1 cellular context compared by ENCODE assay signal in the genomic region with DNA sequence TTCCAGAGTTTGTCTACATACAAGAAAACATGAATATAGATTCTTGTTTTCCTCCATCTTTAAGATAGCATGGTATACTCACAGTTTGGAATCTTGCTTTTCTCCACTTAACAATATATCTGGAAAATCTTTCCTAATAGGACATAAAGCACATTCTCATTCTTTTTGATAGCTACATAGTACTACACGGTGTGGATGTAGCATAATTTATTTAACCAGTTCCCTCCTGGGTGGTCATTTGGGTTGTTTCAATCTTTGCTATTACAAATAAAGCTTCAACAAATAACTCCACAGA.
TF ChIP-seq lines count a peak whose summit lies in the region.

No MANE protein-coding gene starts in this region.

TF ChIP-seq in WTC11, 78 proteins besides CTCF, POLR2A, EP300 and RAD21 (continued from another document):
- TF ChIP-seq, protein P1, sequence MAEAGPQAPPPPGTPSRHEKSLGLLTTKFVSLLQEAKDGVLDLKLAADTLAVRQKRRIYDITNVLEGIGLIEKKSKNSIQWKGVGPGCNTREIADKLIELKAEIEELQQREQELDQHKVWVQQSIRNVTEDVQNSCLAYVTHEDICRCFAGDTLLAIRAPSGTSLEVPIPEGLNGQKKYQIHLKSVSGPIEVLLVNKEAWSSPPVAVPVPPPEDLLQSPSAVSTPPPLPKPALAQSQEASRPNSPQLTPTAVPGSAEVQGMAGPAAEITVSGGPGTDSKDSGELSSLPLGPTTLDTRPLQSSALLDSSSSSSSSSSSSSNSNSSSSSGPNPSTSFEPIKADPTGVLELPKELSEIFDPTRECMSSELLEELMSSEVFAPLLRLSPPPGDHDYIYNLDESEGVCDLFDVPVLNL (CRISPR knock-in tag; IDR thresholded peaks at IDR 0.05; ENCODE audit: borderline replicate concordance, low read depth) = no peak
- TF ChIP-seq, protein P2, sequence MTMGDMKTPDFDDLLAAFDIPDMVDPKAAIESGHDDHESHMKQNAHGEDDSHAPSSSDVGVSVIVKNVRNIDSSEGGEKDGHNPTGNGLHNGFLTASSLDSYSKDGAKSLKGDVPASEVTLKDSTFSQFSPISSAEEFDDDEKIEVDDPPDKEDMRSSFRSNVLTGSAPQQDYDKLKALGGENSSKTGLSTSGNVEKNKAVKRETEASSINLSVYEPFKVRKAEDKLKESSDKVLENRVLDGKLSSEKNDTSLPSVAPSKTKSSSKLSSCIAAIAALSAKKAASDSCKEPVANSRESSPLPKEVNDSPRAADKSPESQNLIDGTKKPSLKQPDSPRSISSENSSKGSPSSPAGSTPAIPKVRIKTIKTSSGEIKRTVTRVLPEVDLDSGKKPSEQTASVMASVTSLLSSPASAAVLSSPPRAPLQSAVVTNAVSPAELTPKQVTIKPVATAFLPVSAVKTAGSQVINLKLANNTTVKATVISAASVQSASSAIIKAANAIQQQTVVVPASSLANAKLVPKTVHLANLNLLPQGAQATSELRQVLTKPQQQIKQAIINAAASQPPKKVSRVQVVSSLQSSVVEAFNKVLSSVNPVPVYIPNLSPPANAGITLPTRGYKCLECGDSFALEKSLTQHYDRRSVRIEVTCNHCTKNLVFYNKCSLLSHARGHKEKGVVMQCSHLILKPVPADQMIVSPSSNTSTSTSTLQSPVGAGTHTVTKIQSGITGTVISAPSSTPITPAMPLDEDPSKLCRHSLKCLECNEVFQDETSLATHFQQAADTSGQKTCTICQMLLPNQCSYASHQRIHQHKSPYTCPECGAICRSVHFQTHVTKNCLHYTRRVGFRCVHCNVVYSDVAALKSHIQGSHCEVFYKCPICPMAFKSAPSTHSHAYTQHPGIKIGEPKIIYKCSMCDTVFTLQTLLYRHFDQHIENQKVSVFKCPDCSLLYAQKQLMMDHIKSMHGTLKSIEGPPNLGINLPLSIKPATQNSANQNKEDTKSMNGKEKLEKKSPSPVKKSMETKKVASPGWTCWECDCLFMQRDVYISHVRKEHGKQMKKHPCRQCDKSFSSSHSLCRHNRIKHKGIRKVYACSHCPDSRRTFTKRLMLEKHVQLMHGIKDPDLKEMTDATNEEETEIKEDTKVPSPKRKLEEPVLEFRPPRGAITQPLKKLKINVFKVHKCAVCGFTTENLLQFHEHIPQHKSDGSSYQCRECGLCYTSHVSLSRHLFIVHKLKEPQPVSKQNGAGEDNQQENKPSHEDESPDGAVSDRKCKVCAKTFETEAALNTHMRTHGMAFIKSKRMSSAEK (CRISPR knock-in tag; IDR thresholded peaks at IDR 0.05; ENCODE audit: borderline replicate concordance) = no peak
- TF ChIP-seq, protein P3, sequence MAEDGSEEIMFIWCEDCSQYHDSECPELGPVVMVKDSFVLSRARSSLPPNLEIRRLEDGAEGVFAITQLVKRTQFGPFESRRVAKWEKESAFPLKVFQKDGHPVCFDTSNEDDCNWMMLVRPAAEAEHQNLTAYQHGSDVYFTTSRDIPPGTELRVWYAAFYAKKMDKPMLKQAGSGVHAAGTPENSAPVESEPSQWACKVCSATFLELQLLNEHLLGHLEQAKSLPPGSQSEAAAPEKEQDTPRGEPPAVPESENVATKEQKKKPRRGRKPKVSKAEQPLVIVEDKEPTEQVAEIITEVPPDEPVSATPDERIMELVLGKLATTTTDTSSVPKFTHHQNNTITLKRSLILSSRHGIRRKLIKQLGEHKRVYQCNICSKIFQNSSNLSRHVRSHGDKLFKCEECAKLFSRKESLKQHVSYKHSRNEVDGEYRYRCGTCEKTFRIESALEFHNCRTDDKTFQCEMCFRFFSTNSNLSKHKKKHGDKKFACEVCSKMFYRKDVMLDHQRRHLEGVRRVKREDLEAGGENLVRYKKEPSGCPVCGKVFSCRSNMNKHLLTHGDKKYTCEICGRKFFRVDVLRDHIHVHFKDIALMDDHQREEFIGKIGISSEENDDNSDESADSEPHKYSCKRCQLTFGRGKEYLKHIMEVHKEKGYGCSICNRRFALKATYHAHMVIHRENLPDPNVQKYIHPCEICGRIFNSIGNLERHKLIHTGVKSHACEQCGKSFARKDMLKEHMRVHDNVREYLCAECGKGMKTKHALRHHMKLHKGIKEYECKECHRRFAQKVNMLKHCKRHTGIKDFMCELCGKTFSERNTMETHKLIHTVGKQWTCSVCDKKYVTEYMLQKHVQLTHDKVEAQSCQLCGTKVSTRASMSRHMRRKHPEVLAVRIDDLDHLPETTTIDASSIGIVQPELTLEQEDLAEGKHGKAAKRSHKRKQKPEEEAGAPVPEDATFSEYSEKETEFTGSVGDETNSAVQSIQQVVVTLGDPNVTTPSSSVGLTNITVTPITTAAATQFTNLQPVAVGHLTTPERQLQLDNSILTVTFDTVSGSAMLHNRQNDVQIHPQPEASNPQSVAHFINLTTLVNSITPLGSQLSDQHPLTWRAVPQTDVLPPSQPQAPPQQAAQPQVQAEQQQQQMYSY (CRISPR knock-in tag; IDR thresholded peaks at IDR 0.05) = no peak
- TF ChIP-seq ATF1 (CRISPR knock-in tag; IDR thresholded peaks at IDR 0.05) = no peak
- TF ChIP-seq TP53 (CRISPR knock-in tag; IDR thresholded peaks at IDR 0.05) = no peak
- TF ChIP-seq, protein P4, sequence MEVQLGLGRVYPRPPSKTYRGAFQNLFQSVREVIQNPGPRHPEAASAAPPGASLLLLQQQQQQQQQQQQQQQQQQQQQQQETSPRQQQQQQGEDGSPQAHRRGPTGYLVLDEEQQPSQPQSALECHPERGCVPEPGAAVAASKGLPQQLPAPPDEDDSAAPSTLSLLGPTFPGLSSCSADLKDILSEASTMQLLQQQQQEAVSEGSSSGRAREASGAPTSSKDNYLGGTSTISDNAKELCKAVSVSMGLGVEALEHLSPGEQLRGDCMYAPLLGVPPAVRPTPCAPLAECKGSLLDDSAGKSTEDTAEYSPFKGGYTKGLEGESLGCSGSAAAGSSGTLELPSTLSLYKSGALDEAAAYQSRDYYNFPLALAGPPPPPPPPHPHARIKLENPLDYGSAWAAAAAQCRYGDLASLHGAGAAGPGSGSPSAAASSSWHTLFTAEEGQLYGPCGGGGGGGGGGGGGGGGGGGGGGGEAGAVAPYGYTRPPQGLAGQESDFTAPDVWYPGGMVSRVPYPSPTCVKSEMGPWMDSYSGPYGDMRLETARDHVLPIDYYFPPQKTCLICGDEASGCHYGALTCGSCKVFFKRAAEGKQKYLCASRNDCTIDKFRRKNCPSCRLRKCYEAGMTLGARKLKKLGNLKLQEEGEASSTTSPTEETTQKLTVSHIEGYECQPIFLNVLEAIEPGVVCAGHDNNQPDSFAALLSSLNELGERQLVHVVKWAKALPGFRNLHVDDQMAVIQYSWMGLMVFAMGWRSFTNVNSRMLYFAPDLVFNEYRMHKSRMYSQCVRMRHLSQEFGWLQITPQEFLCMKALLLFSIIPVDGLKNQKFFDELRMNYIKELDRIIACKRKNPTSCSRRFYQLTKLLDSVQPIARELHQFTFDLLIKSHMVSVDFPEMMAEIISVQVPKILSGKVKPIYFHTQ (CRISPR knock-in tag; IDR thresholded peaks at IDR 0.05) = no peak
- no peak for TF ChIP-seq ZNF317 (CRISPR knock-in tag; IDR thresholded peaks at IDR 0.05; ENCODE audit: borderline replicate concordance, low read depth)
- TF ChIP-seq, protein P5, sequence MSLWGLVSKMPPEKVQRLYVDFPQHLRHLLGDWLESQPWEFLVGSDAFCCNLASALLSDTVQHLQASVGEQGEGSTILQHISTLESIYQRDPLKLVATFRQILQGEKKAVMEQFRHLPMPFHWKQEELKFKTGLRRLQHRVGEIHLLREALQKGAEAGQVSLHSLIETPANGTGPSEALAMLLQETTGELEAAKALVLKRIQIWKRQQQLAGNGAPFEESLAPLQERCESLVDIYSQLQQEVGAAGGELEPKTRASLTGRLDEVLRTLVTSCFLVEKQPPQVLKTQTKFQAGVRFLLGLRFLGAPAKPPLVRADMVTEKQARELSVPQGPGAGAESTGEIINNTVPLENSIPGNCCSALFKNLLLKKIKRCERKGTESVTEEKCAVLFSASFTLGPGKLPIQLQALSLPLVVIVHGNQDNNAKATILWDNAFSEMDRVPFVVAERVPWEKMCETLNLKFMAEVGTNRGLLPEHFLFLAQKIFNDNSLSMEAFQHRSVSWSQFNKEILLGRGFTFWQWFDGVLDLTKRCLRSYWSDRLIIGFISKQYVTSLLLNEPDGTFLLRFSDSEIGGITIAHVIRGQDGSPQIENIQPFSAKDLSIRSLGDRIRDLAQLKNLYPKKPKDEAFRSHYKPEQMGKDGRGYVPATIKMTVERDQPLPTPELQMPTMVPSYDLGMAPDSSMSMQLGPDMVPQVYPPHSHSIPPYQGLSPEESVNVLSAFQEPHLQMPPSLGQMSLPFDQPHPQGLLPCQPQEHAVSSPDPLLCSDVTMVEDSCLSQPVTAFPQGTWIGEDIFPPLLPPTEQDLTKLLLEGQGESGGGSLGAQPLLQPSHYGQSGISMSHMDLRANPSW (CRISPR knock-in tag; conservative IDR thresholded peaks at IDR 0.05; ENCODE audit: low read depth) = no peak
- TF ChIP-seq JUN (CRISPR knock-in tag; IDR thresholded peaks at IDR 0.05) = no peak
- TF ChIP-seq FOXJ3 (CRISPR knock-in tag; IDR thresholded peaks at IDR 0.05; ENCODE audit: borderline replicate concordance) = no peak
- TF ChIP-seq, protein P6, sequence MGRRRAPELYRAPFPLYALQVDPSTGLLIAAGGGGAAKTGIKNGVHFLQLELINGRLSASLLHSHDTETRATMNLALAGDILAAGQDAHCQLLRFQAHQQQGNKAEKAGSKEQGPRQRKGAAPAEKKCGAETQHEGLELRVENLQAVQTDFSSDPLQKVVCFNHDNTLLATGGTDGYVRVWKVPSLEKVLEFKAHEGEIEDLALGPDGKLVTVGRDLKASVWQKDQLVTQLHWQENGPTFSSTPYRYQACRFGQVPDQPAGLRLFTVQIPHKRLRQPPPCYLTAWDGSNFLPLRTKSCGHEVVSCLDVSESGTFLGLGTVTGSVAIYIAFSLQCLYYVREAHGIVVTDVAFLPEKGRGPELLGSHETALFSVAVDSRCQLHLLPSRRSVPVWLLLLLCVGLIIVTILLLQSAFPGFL (CRISPR knock-in tag; IDR thresholded peaks at IDR 0.05; ENCODE audit: borderline replicate concordance) = no peak
- TF ChIP-seq, protein P7, sequence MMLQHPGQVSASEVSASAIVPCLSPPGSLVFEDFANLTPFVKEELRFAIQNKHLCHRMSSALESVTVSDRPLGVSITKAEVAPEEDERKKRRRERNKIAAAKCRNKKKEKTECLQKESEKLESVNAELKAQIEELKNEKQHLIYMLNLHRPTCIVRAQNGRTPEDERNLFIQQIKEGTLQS (CRISPR knock-in tag; conservative IDR thresholded peaks at IDR 0.05) = no peak
TF ChIP-seq in WTC11: peak in this region for 0.
